ENCODE assay signal across 12 cellular contexts in the genomic region with DNA sequence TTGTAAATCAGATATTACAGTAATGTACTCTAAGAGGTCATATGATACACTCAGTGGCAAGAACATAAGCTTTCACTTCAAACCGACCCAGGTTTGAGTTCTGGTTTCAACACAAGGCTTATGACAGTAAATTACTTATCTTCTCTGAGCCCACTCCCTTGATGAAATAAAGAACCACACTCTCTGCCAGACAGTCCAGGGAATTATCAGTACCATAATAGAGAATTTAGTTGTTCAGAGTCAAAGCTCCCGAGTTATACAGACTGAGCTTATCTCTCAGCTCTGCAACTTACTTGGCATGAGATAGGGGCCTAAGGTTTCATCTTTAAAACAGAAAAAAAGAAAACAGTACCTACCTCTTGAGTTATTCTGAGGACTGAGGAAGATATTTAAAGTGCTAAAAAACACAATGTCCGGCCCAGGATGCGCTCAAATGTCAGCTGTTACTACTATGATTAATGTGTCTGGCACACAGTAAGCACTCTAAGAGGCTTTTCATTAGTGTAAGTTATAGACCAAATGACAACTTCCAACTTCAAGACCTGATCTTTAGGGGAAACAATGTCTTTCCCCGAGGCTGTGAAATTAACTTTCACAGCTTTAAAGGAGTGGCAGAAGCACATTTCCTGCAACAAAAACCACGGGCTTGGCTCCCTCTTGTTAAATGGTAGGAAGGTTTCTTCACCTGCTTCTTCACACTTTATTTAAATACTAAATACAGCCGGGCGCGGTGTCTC. TPM values are rescaled to one million over a fixed set of nuclear protein-coding genes. Genes with fewer than 3 reads are reported as not detected.
DNase-seq lines count a peak whose midpoint lies in the region; ATAC-seq and TF ChIP-seq lines count a peak whose summit lies in the region.
"Had no signal": no experiment of that assay in that cellular context is flagged by ENCODE, and none has a peak within 500 bp of the region (broad histone marks: within the 10 kb centered on the region; RNA-seq: fewer than 3 reads in every experiment).

No MANE protein-coding gene starts in this region.

- intact Hi-C loops in CD4-positive, alpha-beta T cell (cut with DNase I, micrococcal nuclease) = no loop called here
- intact Hi-C loops in dorsolateral prefrontal cortex (cut with DNase I) = no loop called here

- DNase-seq in CD4-positive, alpha-beta T cell = peak in 1 of 10 experiments; percentile 4
- DNase-seq in central memory CD4-positive, alpha-beta T cell = peak; percentile 1
- DNase-seq in mesothelial cell of epicardium (ENCODE audit: low spot score in 2 of 2, unreplicated experiment in 2 of 2) (no peak), NOMO-1 treated with dmso at 0.1 percent for 144 hours (lab: John Stamatoyannopoulos, UW; ENCODE audit: unreplicated experiment) (no peak), dorsolateral prefrontal cortex (no peak)
- DNase-seq: activated T-cell treated with anti-CD3 and anti-CD28 coated beads for 4 hours, kidney glomerular epithelial cell, NCI-H2171, PC-9 had no signal

- POLR2A ChIA-PET in CD4-positive, alpha-beta T cell (lab: Charles Lee) = interaction anchor here (1.1 to 2.9 kb wide), 2 partner anchors 8 to 9 kb away, joined by 3 to 8 read pairs; no protein-coding TSS in a partner anchor

- peaks cover 80% of the 10 kb centered on the region for H3K4me1 Mint-ChIP-seq in CD4-positive, alpha-beta T cell (ENCODE audit: low read depth)
- H3K4me1 Mint-ChIP-seq in IgD-negative memory B cell (peaks cover 31 to 39% (median 35%) of the 10 kb centered on the region in 3 donors), mesothelial cell of epicardium (peaks cover 45% of the 10 kb centered on the region)

- CTCF ChIA-PET in CD4-positive, alpha-beta T cell (lab: Charles Lee) = no interaction called here

- no peaks in the 10 kb centered on the region for H3K9me3 ChIP-seq in CD4-positive, alpha-beta T cell (ENCODE audit: control insufficient read depth, low read length)

- H3K36me3 Mint-ChIP-seq in CD4-positive, alpha-beta T cell (ENCODE audit: low read depth) = peaks cover 65% of the 10 kb centered on the region
- H3K36me3 Mint-ChIP-seq in IgD-negative memory B cell (peaks cover 6% of the 10 kb centered on the region), mesothelial cell of epicardium (peaks cover 16% of the 10 kb centered on the region)

- ATAC-seq in CD4-positive, alpha-beta T cell (ENCODE audit: poor library complexity) = no peak
- ATAC-seq in GM21576 (IDR thresholded peaks at IDR 0.05; ENCODE audit: unreplicated experiment) (no peak), GM19455 (IDR thresholded peaks at IDR 0.05; ENCODE audit: unreplicated experiment) (no peak)

- no peak overlapping the region for H3K4me3 ChIP-seq in dorsolateral prefrontal cortex
- H3K4me3 ChIP-seq: PC-9 had no signal

- H3K9me3 Mint-ChIP-seq in CD4-positive, alpha-beta T cell = no peaks in the 10 kb centered on the region
- no peaks in the 10 kb centered on the region for H3K9me3 Mint-ChIP-seq in IgD-negative memory B cell
- no peaks in the 10 kb centered on the region for H3K9me3 Mint-ChIP-seq in mesothelial cell of epicardium

- peak overlapping the region; percentile 71 for H3K27ac Mint-ChIP-seq in CD4-positive, alpha-beta T cell
- peak overlapping the region in 2 of 3 donors; percentile 22 to 39 for H3K27ac Mint-ChIP-seq in IgD-negative memory B cell
- peak overlapping the region; percentile 72 for H3K27ac Mint-ChIP-seq in mesothelial cell of epicardium

- no peaks in the 10 kb centered on the region for H3K27me3 Mint-ChIP-seq in CD4-positive, alpha-beta T cell
- H3K27me3 Mint-ChIP-seq in IgD-negative memory B cell (no peaks in the 10 kb centered on the region), mesothelial cell of epicardium (ENCODE audit: low read depth) (no peaks in the 10 kb centered on the region)

- no peak overlapping the region for H3K27ac ChIP-seq in CD4-positive, alpha-beta T cell (ENCODE audit: low read depth, low read length)
- peak overlapping the region in 1 of 59 donors; percentile 30 for H3K27ac ChIP-seq in dorsolateral prefrontal cortex

- no peak for TF ChIP-seq CTCF in CD4-positive, alpha-beta T cell (IDR thresholded peaks at IDR 0.05)
- TF ChIP-seq CTCF in mesothelial cell of epicardium (IDR thresholded peaks at IDR 0.05; ENCODE audit: unreplicated experiment) = no peak
- TF ChIP-seq CTCF in dorsolateral prefrontal cortex (IDR thresholded peaks at IDR 0.05 in 54 of 56, conservative IDR thresholded peaks at IDR 0.05 in 2 of 56; ENCODE audit: low read depth in 1 of 56, partially characterized antibody in 56 of 56) = no peak

- H3K27me3 ChIP-seq in CD4-positive, alpha-beta T cell (ENCODE audit: control insufficient read depth, insufficient read depth, low read length) = no peaks in the 10 kb centered on the region
- no peaks in the 10 kb centered on the region for H3K27me3 ChIP-seq in dorsolateral prefrontal cortex

- peak overlapping the region; percentile 27 for H3K4me3 Mint-ChIP-seq in CD4-positive, alpha-beta T cell
- H3K4me3 Mint-ChIP-seq in IgD-negative memory B cell (peak overlapping the region in 1 of 4 donors; percentile 27), mesothelial cell of epicardium (no peak overlapping the region)

RNA-seq across cellular contexts. Expression of gene UBE2H, which starts 38.1 kb away (rescaled TPM):
- total RNA-seq in CD4-positive, alpha-beta T cell = 10 to 100 TPM; 52.1 to 52.5 TPM
- polyA plus RNA-seq in IgD-negative memory B cell = 66.3 TPM
- total RNA-seq in mesothelial cell of epicardium (95.9 to 104 TPM (median 99.1 TPM) in 3 replicates), dorsolateral prefrontal cortex (100 to 1,000 TPM in 14 of 120 experiments, 10 to 100 TPM in 106; 66.1 to 118 (median 87.6) TPM)
